ENCODE assay signal across 9 cellular contexts in genomic region chr13:95298971-95299627, GRCh38. TPM values are rescaled to one million over a fixed set of nuclear protein-coding genes. Genes with fewer than 3 reads are reported as not detected.
DNase-seq lines count a peak whose midpoint lies in the region; TF ChIP-seq lines count a peak whose summit lies in the region.
"Had no signal": no experiment of that assay in that cellular context is flagged by ENCODE, and none has a peak within 500 bp of the region (broad histone marks: within the 10 kb centered on the region; RNA-seq: fewer than 3 reads in every experiment).

No MANE protein-coding gene starts in this region.

- CTCF ChIA-PET in activated CD4-positive, alpha-beta T cell treated with anti-CD3 and anti-CD28 coated beads, Interleukin-2, amount 10 ng/mL, durations not matched to agents 7 days and 5 days (lab: Charles Lee), result interaction anchor here (0.7 to 2.8 kb wide), 5 partner anchors 11 to 110 kb away, joined by 3 to 9 read pairs (median 4); no protein-coding TSS in a partner anchor

- peaks cover 30% of the 10 kb centered on the region for H3K4me1 Mint-ChIP-seq in activated CD4-positive, alpha-beta T cell treated with anti-CD3 and anti-CD28 coated beads, Interleukin-2, amount 10 ng/mL, durations not matched to agents 7 days and 5 days
- peaks cover 47% of the 10 kb centered on the region for H3K4me1 Mint-ChIP-seq in stimulated activated naive CD8-positive, alpha-beta T cell treated with anti-CD3 and anti-CD28 coated beads, Interleukin-15, Interleukin-2, amounts not matched to agents 100 ng/mL and 50 ng/mL, for 24 hours (ENCODE audit: low read depth)

- H3K9me3 Mint-ChIP-seq in activated CD4-positive, alpha-beta T cell treated with anti-CD3 and anti-CD28 coated beads, Interleukin-2, amount 10 ng/mL, durations not matched to agents 7 days and 5 days, result no peaks in the 10 kb centered on the region
- H3K9me3 Mint-ChIP-seq in stimulated activated naive CD8-positive, alpha-beta T cell treated with anti-CD3 and anti-CD28 coated beads, Interleukin-15, Interleukin-2, amounts not matched to agents 100 ng/mL and 50 ng/mL, for 24 hours, result no peaks in the 10 kb centered on the region

- H3K27ac Mint-ChIP-seq in activated CD4-positive, alpha-beta T cell treated with anti-CD3 and anti-CD28 coated beads, Interleukin-2, amount 10 ng/mL, durations not matched to agents 7 days and 5 days, result no peak overlapping the region
- peak overlapping the region; percentile 86 for H3K27ac Mint-ChIP-seq in stimulated activated naive CD8-positive, alpha-beta T cell treated with anti-CD3 and anti-CD28 coated beads, Interleukin-15, Interleukin-2, amounts not matched to agents 100 ng/mL and 50 ng/mL, for 24 hours

- H3K36me3 Mint-ChIP-seq in activated CD4-positive, alpha-beta T cell treated with anti-CD3 and anti-CD28 coated beads, Interleukin-2, amount 10 ng/mL, durations not matched to agents 7 days and 5 days (ENCODE audit: low read depth), result no peaks in the 10 kb centered on the region
- H3K36me3 Mint-ChIP-seq in stimulated activated naive CD8-positive, alpha-beta T cell treated with anti-CD3 and anti-CD28 coated beads, Interleukin-15, Interleukin-2, amounts not matched to agents 100 ng/mL and 50 ng/mL, for 24 hours (ENCODE audit: low read depth), result peaks cover 19% of the 10 kb centered on the region

- no peak overlapping the region for H3K4me3 ChIP-seq in fibroblast of pulmonary artery (replicated peaks; ENCODE audit: low read depth, low read length)
- H3K4me3 ChIP-seq: adrenal gland had no signal

- H3K4me3 Mint-ChIP-seq in activated CD4-positive, alpha-beta T cell treated with anti-CD3 and anti-CD28 coated beads, Interleukin-2, amount 10 ng/mL, durations not matched to agents 7 days and 5 days, result peak overlapping the region; percentile 76
- H3K4me3 Mint-ChIP-seq in stimulated activated naive CD8-positive, alpha-beta T cell treated with anti-CD3 and anti-CD28 coated beads, Interleukin-15, Interleukin-2, amounts not matched to agents 100 ng/mL and 50 ng/mL, for 24 hours, result peak overlapping the region; percentile 91

- TF ChIP-seq CTCF in fibroblast of pulmonary artery (IDR thresholded peaks at IDR 0.05; ENCODE audit: low read length, missing control alignments), result no peak

- no peak for DNase-seq in activated CD4-positive, alpha-beta T cell treated with anti-CD3 and anti-CD28 coated beads, Interleukin-2, amount 10 ng/mL, durations not matched to agents 7 days and 5 days
- no peak for DNase-seq in activated CD4-positive, alpha-beta T cell treated with anti-CD3 and anti-CD28 coated beads for 4 hours
- DNase-seq in SW480 (ENCODE audit: low spot score) (peak; percentile 16), fibroblast of pulmonary artery (ENCODE audit: low read depth) (peak; percentile 72), D341Med (ENCODE audit: low spot score) (no peak), HPDE6-E6E7 (ENCODE audit: extremely low spot score) (no peak), NCI-H82 treated with DMSO at 0.1 percent for 48 hours (lab: John Stamatoyannopoulos, UW; ENCODE audit: unreplicated experiment) (no peak)
- DNase-seq: adrenal gland had no signal

- POLR2A ChIA-PET in activated CD4-positive, alpha-beta T cell treated with anti-CD3 and anti-CD28 coated beads, Interleukin-2, amount 10 ng/mL, durations not matched to agents 7 days and 5 days (lab: Charles Lee), result no interaction called here

- peaks cover 12% of the 10 kb centered on the region for H3K27me3 Mint-ChIP-seq in activated CD4-positive, alpha-beta T cell treated with anti-CD3 and anti-CD28 coated beads, Interleukin-2, amount 10 ng/mL, durations not matched to agents 7 days and 5 days
- H3K27me3 Mint-ChIP-seq in stimulated activated naive CD8-positive, alpha-beta T cell treated with anti-CD3 and anti-CD28 coated beads, Interleukin-15, Interleukin-2, amounts not matched to agents 100 ng/mL and 50 ng/mL, for 24 hours, result peaks cover 6% of the 10 kb centered on the region

RNA-seq across cellular contexts. Expression of gene ABCC4, which starts 2.2 kb away (rescaled TPM):
- 1 to 10 TPM; 4.8 to 7.0 TPM for total RNA-seq in activated CD4-positive, alpha-beta T cell treated with anti-CD3 and anti-CD28 coated beads, Interleukin-2, amount 10 ng/mL, durations not matched to agents 7 days and 5 days

Comparison
In these comparisons a context has a peak if more than half of its experiments do, and no peak if none do; other contexts are left out.
1. DNase-seq: peak in SW480 (single experiment) and fibroblast of pulmonary artery (single experiment); none in activated CD4-positive, alpha-beta T cell treated with anti-CD3 and anti-CD28 coated beads, Interleukin-2, amount 10 ng/mL, durations not matched to agents 7 days and 5 days (single experiment), activated CD4-positive, alpha-beta T cell treated with anti-CD3 and anti-CD28 coated beads for 4 hours (0 of 2), D341Med (single experiment), HPDE6-E6E7 (single experiment) and NCI-H82 treated with DMSO at 0.1 percent for 48 hours (single experiment).